Comparison of ENCODE assay signal across 26 cellular contexts in genomic region chr1:236151739-236152424, GRCh38.
"Had no signal": no experiment of that assay in that cellular context is flagged by ENCODE, and none has a peak within 500 bp of the region (broad histone marks: within the 10 kb centered on the region; RNA-seq: fewer than 3 reads in every experiment).

No MANE protein-coding gene starts in this region.

- H3K36me3 ChIP-seq: colonic mucosa, gastrocnemius medialis, neutrophil, ovary, sigmoid colon, suprapubic skin, tibial artery, upper lobe of right lung, WERI-Rb-1 had no signal

- H3K4me2 ChIP-seq: smooth muscle cell had no signal

- H3K4me3 ChIP-seq: colonic mucosa, gastrocnemius medialis, ovary, sigmoid colon, smooth muscle cell, suprapubic skin, tibial artery, upper lobe of right lung had no signal

- H3K9me3 ChIP-seq: colonic mucosa, gastrocnemius medialis, neutrophil, ovary, sigmoid colon, suprapubic skin, tibial artery, upper lobe of right lung had no signal

- H3K27me3 ChIP-seq: colonic mucosa, gastrocnemius medialis, neutrophil, ovary, sigmoid colon, suprapubic skin, tibial artery, upper lobe of right lung had no signal

- H3K27ac ChIP-seq: colonic mucosa, gastrocnemius medialis, neutrophil, ovary, suprapubic skin, tibial artery, upper lobe of right lung, WERI-Rb-1 had no signal

- ATAC-seq: activated CD4-positive, CD25-positive, alpha-beta regulatory T cell treated with anti-CD3 and anti-CD28 coated beads, Interleukin-2, amount 50 U/mL, for 24 hours; effector memory CD8-positive, alpha-beta T cell; gastrocnemius medialis; left lobe of liver; stimulated activated memory B cell treated with anti-CD40 and anti-IgM and Interleukin-4, amounts not matched to agents 10 μg/mL and 1 μg/mL and 100 μg/mL, for 72 hours; upper lobe of right lung had no signal

- FAIRE-seq: bronchial epithelial cell, TTC549 had no signal

- DNase-seq: activated CD4-positive, alpha-beta T cell treated with anti-CD3 and anti-CD28 coated beads for 48 hours; activated CD4-positive, alpha-beta T cell treated with anti-CD3 and anti-CD28 coated beads, Interleukin-2, amount 50 U/mL, for 48 hours; activated CD8-positive, alpha-beta memory T cell treated with anti-CD3 and anti-CD28 coated beads for 24 hours; activated effector memory CD4-positive, alpha-beta T cell treated with Interleukin-2 at 50 U/mL for 16 hours; activated naive CD4-positive, alpha-beta T cell treated with Interleukin-2 at 50 U/mL for 16 hours; anterior cingulate cortex; colonic mucosa; effector memory CD8-positive, alpha-beta T cell; erythroblast; gastrocnemius medialis; ovary; sigmoid colon; stimulated activated CD4-positive, alpha-beta T cell treated with anti-CD3 and anti-CD28 coated beads, Interleukin-1b, Interleukin-23, amount 100 ng/mL, for 48 hours; stimulated activated CD4-positive, alpha-beta T cell treated with anti-CD3 and anti-CD28 coated beads, Interleukin-4, amount 100 ng/mL, for 4 hours; stimulated activated CD8-positive, alpha-beta memory T cell treated with anti-CD3 and anti-CD28 coated beads, Interleukin-4, amount 100 ng/mL, for 48 hours; tibial artery; upper lobe of right lung; WERI-Rb-1 had no signal

- H3K4me1 ChIP-seq: colonic mucosa, gastrocnemius medialis, upper lobe of right lung had no signal
